ENCODE assay signal across 25 cellular contexts in the genomic region with DNA sequence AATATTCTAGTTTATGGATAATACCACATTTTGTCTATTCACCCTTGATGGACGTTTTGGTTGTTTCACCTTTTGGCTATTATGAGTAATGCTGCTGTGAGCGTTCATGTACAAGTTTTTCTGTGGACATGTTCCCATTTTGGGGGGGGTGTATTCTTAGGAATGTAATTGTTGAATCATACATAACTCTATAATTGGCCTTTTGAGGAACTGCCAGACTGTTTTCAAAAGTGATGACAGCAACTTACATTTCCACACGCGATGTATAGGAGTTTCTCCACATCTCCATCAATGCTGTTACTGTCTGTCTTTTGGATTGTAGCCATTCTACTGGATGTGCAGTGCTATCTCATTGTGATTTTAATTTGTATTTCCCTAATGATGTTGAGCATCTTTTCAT.
DNase-seq lines count a peak whose midpoint lies in the region; ATAC-seq and TF ChIP-seq lines count a peak whose summit lies in the region.
"Had no signal": no experiment of that assay in that cellular context is flagged by ENCODE, and none has a peak within 500 bp of the region (broad histone marks: within the 10 kb centered on the region; RNA-seq: fewer than 3 reads in every experiment).

No MANE protein-coding gene starts in this region.

- H3K9me3 Mint-ChIP-seq in T-helper 2 cell treated with Interferon-gamma antibody and Interleukin-4, amounts not matched to agents 5 μg/mL and 100 μg/mL, for 36 hours = no peaks in the 10 kb centered on the region
- H3K9me3 Mint-ChIP-seq: natural killer cell; stimulated activated naive CD8-positive, alpha-beta T cell treated with anti-CD3 and anti-CD28 coated beads, Interleukin-15, amount 100 ng/mL, for 72 hours had no signal

- in situ Hi-C loops in brain microvascular endothelial cell (cut with HindIII; ENCODE audit: low pct_ligation_motif_present, low sequenced_read_pairs) = no loop called here

- no peak for ATAC-seq in GM19397 (IDR thresholded peaks at IDR 0.05; ENCODE audit: unreplicated experiment)
- ATAC-seq: esophagus mucosa; natural killer cell; stimulated activated naive CD8-positive, alpha-beta T cell treated with anti-CD3 and anti-CD28 coated beads, Interleukin-15, amount 100 ng/mL, for 72 hours had no signal

- H3K27ac Mint-ChIP-seq in T-helper 2 cell treated with Interferon-gamma antibody and Interleukin-4, amounts not matched to agents 5 μg/mL and 100 μg/mL, for 36 hours = no peak overlapping the region
- H3K27ac Mint-ChIP-seq: natural killer cell; stimulated activated naive CD8-positive, alpha-beta T cell treated with anti-CD3 and anti-CD28 coated beads, Interleukin-15, amount 100 ng/mL, for 72 hours had no signal

- no peaks in the 10 kb centered on the region for H3K27me3 ChIP-seq in brain microvascular endothelial cell (replicated peaks)

- H3K4me1 Mint-ChIP-seq in T-helper 2 cell treated with Interferon-gamma antibody and Interleukin-4, amounts not matched to agents 5 μg/mL and 100 μg/mL, for 36 hours (ENCODE audit: low read depth) = no peaks in the 10 kb centered on the region
- H3K4me1 Mint-ChIP-seq: stimulated activated naive CD8-positive, alpha-beta T cell treated with anti-CD3 and anti-CD28 coated beads, Interleukin-15, amount 100 ng/mL, for 72 hours had no signal

- H3K27me3 Mint-ChIP-seq in T-helper 2 cell treated with Interferon-gamma antibody and Interleukin-4, amounts not matched to agents 5 μg/mL and 100 μg/mL, for 36 hours (ENCODE audit: low read depth) = no peaks in the 10 kb centered on the region
- H3K27me3 Mint-ChIP-seq: stimulated activated naive CD8-positive, alpha-beta T cell treated with anti-CD3 and anti-CD28 coated beads, Interleukin-15, amount 100 ng/mL, for 72 hours had no signal

- H3K36me3 Mint-ChIP-seq in T-helper 2 cell treated with Interferon-gamma antibody and Interleukin-4, amounts not matched to agents 5 μg/mL and 100 μg/mL, for 36 hours (ENCODE audit: low read depth) = no peaks in the 10 kb centered on the region

- H3K27ac ChIP-seq in brain microvascular endothelial cell = no peak overlapping the region
- H3K27ac ChIP-seq: VCaP had no signal

- no peak overlapping the region for H3K4me3 Mint-ChIP-seq in T-helper 2 cell treated with Interferon-gamma antibody and Interleukin-4, amounts not matched to agents 5 μg/mL and 100 μg/mL, for 36 hours
- H3K4me3 Mint-ChIP-seq: natural killer cell; stimulated activated naive CD8-positive, alpha-beta T cell treated with anti-CD3 and anti-CD28 coated beads, Interleukin-15, amount 100 ng/mL, for 72 hours had no signal

- DNase-seq in AG20443 (ENCODE audit: low spot score) (peak; percentile 43), HT1080 (ENCODE audit: low read depth) (peak; percentile 8), brain microvascular endothelial cell (peak; percentile 57), foreskin fibroblast (peak; percentile 59 to 76), GF-D8 (lab: John Stamatoyannopoulos, UW) (no peak), NCI-H2029 treated with DMSO at 0.1 percent for 48 hours (lab: John Stamatoyannopoulos, UW) (no peak)
- no peak for DNase-seq in T-helper 2 cell treated with Interferon-gamma antibody and Interleukin-4, amounts not matched to agents 5 μg/mL and 100 μg/mL, for 36 hours (ENCODE audit: low spot score)
- DNase-seq: activated T-cell treated with anti-CD3 and anti-CD28 coated beads for 4 hours; AML-193; aorta; Calu3; GDM1; hippocampal formation; kidney; mesendoderm; natural killer cell; NCI-H1694; NCI-H446; posterior cingulate gyrus; SHP77; stimulated activated naive CD8-positive, alpha-beta T cell treated with anti-CD3 and anti-CD28 coated beads, Interleukin-15, amount 100 ng/mL, for 72 hours; T-helper 1 cell had no signal

- no peaks in the 10 kb centered on the region for H3K36me3 ChIP-seq in brain microvascular endothelial cell (replicated peaks)

- TF ChIP-seq CTCF in brain microvascular endothelial cell (IDR thresholded peaks at IDR 0.05; ENCODE audit: low read depth, low read length, missing control alignments) = no peak
- TF ChIP-seq CTCF in foreskin fibroblast (IDR thresholded peaks at IDR 0.05; ENCODE audit: low read depth, low read length) = no peak

- H3K4me3 ChIP-seq in brain microvascular endothelial cell (ENCODE audit: low read depth, low read length) (no peak overlapping the region), foreskin fibroblast (ENCODE audit: low read depth in 1 of 2, low read length in 2 of 2) (no peak overlapping the region)

Comparison
In these comparisons a context has a peak if more than half of its experiments do, and no peak if none do; other contexts are left out.
1. DNase-seq: peak in AG20443 (single experiment), HT1080 (single experiment), brain microvascular endothelial cell (single experiment) and foreskin fibroblast (2 of 2); none in GF-D8 (single experiment), NCI-H2029 treated with DMSO at 0.1 percent for 48 hours (single experiment) and T-helper 2 cell treated with Interferon-gamma antibody and Interleukin-4, amounts not matched to agents 5 μg/mL and 100 μg/mL, for 36 hours (single experiment).